Comparison of ENCODE assay signal across 8 cellular contexts in the genomic region with DNA sequence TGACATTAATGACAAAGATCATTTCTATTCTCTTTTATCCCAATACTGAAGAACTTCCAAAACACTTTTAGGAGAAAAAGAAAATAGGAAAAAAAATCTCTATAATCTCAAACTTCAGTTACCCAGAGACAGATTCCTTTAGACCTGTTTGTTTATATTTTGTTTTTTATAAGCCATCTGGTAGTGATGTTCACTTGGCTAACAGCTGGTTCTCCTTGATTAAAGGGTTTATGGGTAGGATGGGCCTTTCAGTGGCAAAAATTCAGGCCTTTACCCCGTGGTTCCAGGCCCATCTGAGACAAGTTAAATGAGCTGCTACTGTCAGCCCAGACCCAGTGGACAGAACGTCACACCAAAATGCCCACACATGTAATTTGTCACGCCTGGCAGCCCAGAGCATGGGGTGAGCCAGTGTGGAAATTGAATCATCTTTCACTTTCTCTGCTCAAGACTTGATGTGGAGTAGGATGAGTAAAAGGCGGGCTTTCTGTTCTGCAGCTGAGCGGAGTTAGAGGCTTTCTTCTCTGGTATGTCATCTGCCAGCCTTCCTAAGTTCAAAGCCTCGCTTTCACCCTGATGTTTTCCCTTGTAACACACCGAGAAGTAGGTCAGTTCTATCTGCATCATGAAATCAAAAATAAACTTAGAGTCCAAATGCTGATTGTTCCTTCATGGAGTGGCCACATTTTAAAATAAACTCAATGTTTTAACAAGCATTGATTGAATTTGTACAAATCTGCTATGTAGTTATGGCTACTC.
DNase-seq lines count a peak whose midpoint lies in the region; ATAC-seq and TF ChIP-seq lines count a peak whose summit lies in the region.

No MANE protein-coding gene starts in this region.

- no peak for TF ChIP-seq CTCF in progenitor cell of endocrine pancreas (IDR thresholded peaks at IDR 0.05; ENCODE audit: unreplicated experiment)

- H3K4me3 Mint-ChIP-seq in activated T-helper 17 cell treated with anti-CD3 and anti-CD28 coated beads, Interleukin-2, amount 50 U/mL, for 72 hours, result peak overlapping the region; percentile 58
- no peak overlapping the region for H3K4me3 Mint-ChIP-seq in progenitor cell of endocrine pancreas (ENCODE audit: low read depth)

- no peaks in the 10 kb centered on the region for H3K9me3 Mint-ChIP-seq in activated T-helper 17 cell treated with anti-CD3 and anti-CD28 coated beads, Interleukin-2, amount 50 U/mL, for 72 hours
- H3K9me3 Mint-ChIP-seq in progenitor cell of endocrine pancreas (ENCODE audit: low read depth), result no peaks in the 10 kb centered on the region

- ATAC-seq in GM19043 (IDR thresholded peaks at IDR 0.05; ENCODE audit: low read depth, unreplicated experiment) (peak; percentile 92), HG03175 (IDR thresholded peaks at IDR 0.05; ENCODE audit: unreplicated experiment) (peak; percentile 80), left ventricle myocardium superior (no peak)
- peak; percentile 100 for ATAC-seq in activated T-helper 17 cell treated with anti-CD3 and anti-CD28 coated beads, Interleukin-2, amount 50 U/mL, for 72 hours (replicated peaks)

- H3K36me3 Mint-ChIP-seq in activated T-helper 17 cell treated with anti-CD3 and anti-CD28 coated beads, Interleukin-2, amount 50 U/mL, for 72 hours (ENCODE audit: low read depth), result peaks cover 19% of the 10 kb centered on the region
- no peaks in the 10 kb centered on the region for H3K36me3 Mint-ChIP-seq in progenitor cell of endocrine pancreas (ENCODE audit: insufficient read depth)

- H3K27me3 Mint-ChIP-seq in activated T-helper 17 cell treated with anti-CD3 and anti-CD28 coated beads, Interleukin-2, amount 50 U/mL, for 72 hours, result no peaks in the 10 kb centered on the region
- H3K27me3 Mint-ChIP-seq in progenitor cell of endocrine pancreas, result no peaks in the 10 kb centered on the region

- peak overlapping the region; percentile 73 for H3K27ac Mint-ChIP-seq in activated T-helper 17 cell treated with anti-CD3 and anti-CD28 coated beads, Interleukin-2, amount 50 U/mL, for 72 hours
- H3K27ac Mint-ChIP-seq in progenitor cell of endocrine pancreas, result no peak overlapping the region

- peak; percentile 39 to 48 for DNase-seq in stimulated activated CD4-positive, alpha-beta T cell treated with anti-CD3 and anti-CD28 coated beads, Interleukin-2, amount 100 ng/mL, for 48 hours
- DNase-seq in dedifferentiated amniotic fluid mesenchymal stem cell (ENCODE audit: extremely low spot score) (no peak), left ventricle myocardium superior (no peak), cortex of kidney (lab: John Stamatoyannopoulos, UW) (no peak), progenitor cell of endocrine pancreas (ENCODE audit: low spot score, unreplicated experiment) (no peak)

- intact Hi-C loops in left ventricle myocardium superior (cut with micrococcal nuclease), result no loop called here

- H3K4me1 Mint-ChIP-seq in activated T-helper 17 cell treated with anti-CD3 and anti-CD28 coated beads, Interleukin-2, amount 50 U/mL, for 72 hours, result peaks cover 30% of the 10 kb centered on the region
- H3K4me1 Mint-ChIP-seq in progenitor cell of endocrine pancreas (ENCODE audit: low read depth), result peaks cover 14% of the 10 kb centered on the region

Comparison
In these comparisons a context has a peak if more than half of its experiments do, and no peak if none do; other contexts are left out.
1. DNase-seq: peak in stimulated activated CD4-positive, alpha-beta T cell treated with anti-CD3 and anti-CD28 coated beads, Interleukin-2, amount 100 ng/mL, for 48 hours (2 of 2); none in dedifferentiated amniotic fluid mesenchymal stem cell (single experiment), left ventricle myocardium superior (single experiment), cortex of kidney (single experiment) and progenitor cell of endocrine pancreas (single experiment).